Comparison of ENCODE assay signal across 7 cellular contexts in the genomic region with DNA sequence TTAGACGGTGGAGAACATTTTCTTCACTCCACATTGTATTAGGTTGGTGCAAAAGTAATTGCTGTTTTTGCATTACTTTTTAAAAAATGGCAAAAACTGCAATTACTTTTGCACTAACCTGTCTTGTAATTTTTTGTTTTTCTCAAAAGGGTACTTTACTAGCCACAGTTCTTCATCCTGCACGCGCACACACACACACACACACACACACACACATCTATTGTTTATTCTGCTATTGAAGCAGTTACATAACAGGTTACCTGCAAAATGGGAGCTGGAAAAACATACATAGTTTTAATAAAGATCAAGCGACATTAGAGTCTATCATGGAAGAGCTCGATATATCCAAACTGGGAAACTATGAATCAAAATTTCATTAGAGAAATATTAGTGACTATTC.
DNase-seq lines count a peak whose midpoint lies in the region; ATAC-seq, FAIRE-seq and TF ChIP-seq lines count a peak whose summit lies in the region.

No MANE protein-coding gene starts in this region.

- H3K27ac Mint-ChIP-seq in GM23338, result peak overlapping the region; percentile 43; the same call in 1 of the 2 replicates

- H2AFZ ChIP-seq in GM23338 (peak overlapping the region; percentile 98; the same call in 1 of the 2 replicates), endothelial cell of umbilical vein (ENCODE audit: low read depth, low read length) (peak overlapping the region; percentile 90)

- peak overlapping the region; percentile 52; the same call in 1 of the 2 replicates for H3K4me3 ChIP-seq in GM23338
- peak overlapping the region in 1 of 3 experiments; percentile 52 for H3K4me3 ChIP-seq in endothelial cell of umbilical vein (replicated peaks in 1 of 3; ENCODE audit: insufficient read depth in 1 of 3, low read depth in 1 of 3, low read length in 3 of 3)
- H3K4me3 ChIP-seq in rectal smooth muscle tissue (ENCODE audit: low read length), result peak overlapping the region; percentile 54

- peak overlapping the region; percentile 80 for H3K4me2 ChIP-seq in GM23338
- H3K4me2 ChIP-seq in endothelial cell of umbilical vein (ENCODE audit: insufficient read depth, low read length), result peak overlapping the region; percentile 83

- H3K27me3 ChIP-seq in GM23338 (ENCODE audit: insufficient read depth) (no peaks in the 10 kb centered on the region), endothelial cell of umbilical vein (ENCODE audit: control insufficient read depth in 2 of 2, insufficient read depth in 2 of 2, low read length in 2 of 2) (no peaks in the 10 kb centered on the region), rectal smooth muscle tissue (ENCODE audit: control insufficient read depth, insufficient read depth, low read length) (no peaks in the 10 kb centered on the region)

- H3K27me3 Mint-ChIP-seq in GM23338 (ENCODE audit: insufficient read depth, low read depth, poor library complexity), result no peaks in the 10 kb centered on the region

- no peaks in the 10 kb centered on the region for H3K36me3 Mint-ChIP-seq in GM23338 (ENCODE audit: low read depth)

- no peaks in the 10 kb centered on the region for H3K9me3 ChIP-seq in endothelial cell of umbilical vein (replicated peaks; ENCODE audit: control insufficient read depth, insufficient read depth, low read length)

- H3F3A ChIP-seq in GM23338 (replicated peaks; ENCODE audit: low read depth), result no peaks in the 10 kb centered on the region

- no peak for ATAC-seq in GM23338

- no peak for FAIRE-seq in endothelial cell of umbilical vein (lab: Jason Lieb, UNC)

- POLR2A ChIA-PET in endothelial cell of umbilical vein (lab: Charles Lee), result interaction anchor here (0.8 kb wide), 1 partner anchor 876 kb away, joined by 3 read pairs; no protein-coding TSS in a partner anchor

- H3K4me3 Mint-ChIP-seq in GM23338, result peak overlapping the region; percentile 67

- H3K36me3 ChIP-seq in GM23338 (ENCODE audit: insufficient read depth) (no peaks in the 10 kb centered on the region), endothelial cell of umbilical vein (ENCODE audit: control insufficient read depth in 2 of 2, extremely low read depth in 1 of 2, insufficient read depth in 2 of 2, low read length in 2 of 2) (no peaks in the 10 kb centered on the region), rectal smooth muscle tissue (ENCODE audit: control insufficient read depth, insufficient read depth, low read length) (no peaks in the 10 kb centered on the region)

- dilution Hi-C loops in endothelial cell of umbilical vein (cut with MboI; ENCODE audit: extremely low pct_ligation_motif_present, low sequenced_read_pairs), result no loop called here

- H3K9me1 ChIP-seq in endothelial cell of umbilical vein (replicated peaks; ENCODE audit: control insufficient read depth, extremely low read depth, insufficient read depth, low read length), result no peaks in the 10 kb centered on the region

- H3K4me1 Mint-ChIP-seq in GM23338, result peaks cover 36% of the 10 kb centered on the region

- DNase-seq in GM23338 (ENCODE audit: low spot score), result no peak
- DNase-seq in NCI-H510A (lab: John Stamatoyannopoulos, UW), result peak; percentile 5
- no peak for DNase-seq in endothelial cell of umbilical vein (ENCODE audit: low read depth, low spot score)
- DNase-seq in HuH-7 (ENCODE audit: low spot score), result no peak
- no peak for DNase-seq in SKM-1 treated with dmso at 0.1 percent for 144 hours (lab: John Stamatoyannopoulos, UW; ENCODE audit: unreplicated experiment)
- no peak for DNase-seq in KG1 (lab: John Stamatoyannopoulos, UW)

- no peaks in the 10 kb centered on the region for H3K9me2 ChIP-seq in GM23338 (ENCODE audit: insufficient read depth)

- H3K9ac ChIP-seq in endothelial cell of umbilical vein (replicated peaks; ENCODE audit: extremely low read depth, insufficient read depth, low read length) (peak overlapping the region; percentile 75), rectal smooth muscle tissue (ENCODE audit: low read length) (no peak overlapping the region)

- BruUV-seq in endothelial cell of umbilical vein (replicated peaks; lab: Mats Ljungman, UMichigan), result no TSS peak

- no peak for TF ChIP-seq POLR2A in endothelial cell of umbilical vein (IDR thresholded peaks at IDR 0.05; ENCODE audit: low read depth, low read length)

- intact Hi-C loops in endothelial cell of umbilical vein (cut with micrococcal nuclease), result loop anchor here (1.0 to 5.0 kb wide), 4 partner anchors 40 to 235 kb away; a partner anchor contains a TSS

- 0 out of 2 replicates have a peak overlapping the region, but pooled peaks have one; percentile 10 for H3K27ac ChIP-seq in GM23338 (ENCODE audit: low read depth)
- peak overlapping the region; percentile 81 for H3K27ac ChIP-seq in endothelial cell of umbilical vein (ENCODE audit: insufficient read depth, low read depth, low read length)
- no peak overlapping the region for H3K27ac ChIP-seq in rectal smooth muscle tissue (ENCODE audit: low read depth, low read length)

- H3K9me3 Mint-ChIP-seq in GM23338, result no peaks in the 10 kb centered on the region

- CTCF ChIA-PET in endothelial cell of umbilical vein (lab: Charles Lee), result interaction anchor here (0.7 to 3.4 kb wide), 4 partner anchors 10 to 231 kb away, joined by 3 to 13 read pairs (median 4); no protein-coding TSS in a partner anchor

- H3K4me1 ChIP-seq in GM23338 (ENCODE audit: insufficient read depth), result peaks cover 17% of the 10 kb centered on the region
- H3K4me1 ChIP-seq in endothelial cell of umbilical vein (ENCODE audit: control insufficient read depth, extremely low read depth, insufficient read depth, low read length), result peaks cover 35% of the 10 kb centered on the region
- H3K4me1 ChIP-seq in rectal smooth muscle tissue (ENCODE audit: control insufficient read depth, insufficient read depth, low read length), result no peaks in the 10 kb centered on the region

- H3K79me2 ChIP-seq in GM23338 (replicated peaks; ENCODE audit: insufficient read depth) (no peaks in the 10 kb centered on the region), endothelial cell of umbilical vein (ENCODE audit: control insufficient read depth, insufficient read depth, low read length) (no peaks in the 10 kb centered on the region)

- TF ChIP-seq CTCF in GM23338 (conservative IDR thresholded peaks at IDR 0.05; ENCODE audit: low read depth in 2 of 2), result no peak
- no peak for TF ChIP-seq CTCF in endothelial cell of umbilical vein (IDR thresholded peaks at IDR 0.05; ENCODE audit: extremely low read depth in 1 of 2, insufficient read depth in 1 of 2, low read depth in 1 of 2, low read length in 2 of 2)

- H4K20me1 ChIP-seq in GM23338 (replicated peaks; ENCODE audit: insufficient read depth), result no peaks in the 10 kb centered on the region
- no peaks in the 10 kb centered on the region for H4K20me1 ChIP-seq in endothelial cell of umbilical vein (replicated peaks; ENCODE audit: control insufficient read depth, extremely low read depth, insufficient read depth, low read length)

TF ChIP-seq in GM23338, 12 proteins besides CTCF, POLR2A, EP300 and RAD21 (continues in another document):
- TF ChIP-seq, protein P1, sequence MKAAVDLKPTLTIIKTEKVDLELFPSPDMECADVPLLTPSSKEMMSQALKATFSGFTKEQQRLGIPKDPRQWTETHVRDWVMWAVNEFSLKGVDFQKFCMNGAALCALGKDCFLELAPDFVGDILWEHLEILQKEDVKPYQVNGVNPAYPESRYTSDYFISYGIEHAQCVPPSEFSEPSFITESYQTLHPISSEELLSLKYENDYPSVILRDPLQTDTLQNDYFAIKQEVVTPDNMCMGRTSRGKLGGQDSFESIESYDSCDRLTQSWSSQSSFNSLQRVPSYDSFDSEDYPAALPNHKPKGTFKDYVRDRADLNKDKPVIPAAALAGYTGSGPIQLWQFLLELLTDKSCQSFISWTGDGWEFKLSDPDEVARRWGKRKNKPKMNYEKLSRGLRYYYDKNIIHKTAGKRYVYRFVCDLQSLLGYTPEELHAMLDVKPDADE (IDR thresholded peaks at IDR 0.05), result no peak
- TF ChIP-seq EZH2 (IDR thresholded peaks at IDR 0.05; ENCODE audit: low read depth, unreplicated experiment), result no peak
- no peak for TF ChIP-seq NANOG (IDR thresholded peaks at IDR 0.05; ENCODE audit: borderline replicate concordance)
- TF ChIP-seq EZH2phosphoT487 (IDR thresholded peaks at IDR 0.05; ENCODE audit: unreplicated experiment), result no peak
- TF ChIP-seq ZNF114 (CRISPR knock-in tag; IDR thresholded peaks at IDR 0.05), result no peak
- TF ChIP-seq JUNB (IDR thresholded peaks at IDR 0.05; ENCODE audit: unreplicated experiment), result no peak
- no peak for TF ChIP-seq ZNF331 (CRISPR knock-in tag; IDR thresholded peaks at IDR 0.05; ENCODE audit: low read depth)
- no peak for TF ChIP-seq POLR2AphosphoS5 (IDR thresholded peaks at IDR 0.05; ENCODE audit: low read depth)

TF ChIP-seq in endothelial cell of umbilical vein, 7 proteins besides CTCF, POLR2A, EP300 and RAD21:
- no peak for TF ChIP-seq MYC (IDR thresholded peaks at IDR 0.05; ENCODE audit: low read depth, low read length)
- TF ChIP-seq FOS (IDR thresholded peaks at IDR 0.05; ENCODE audit: borderline replicate concordance, insufficient read depth, low read length), result no peak
- no peak for TF ChIP-seq POLR2AphosphoS5 (IDR thresholded peaks at IDR 0.05; ENCODE audit: insufficient read depth, low read depth, low read length)
- TF ChIP-seq, protein P2, sequence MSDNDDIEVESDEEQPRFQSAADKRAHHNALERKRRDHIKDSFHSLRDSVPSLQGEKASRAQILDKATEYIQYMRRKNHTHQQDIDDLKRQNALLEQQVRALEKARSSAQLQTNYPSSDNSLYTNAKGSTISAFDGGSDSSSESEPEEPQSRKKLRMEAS (IDR thresholded peaks at IDR 0.05; ENCODE audit: insufficient read depth, insufficient read length), result no peak
- no peak for TF ChIP-seq GATA2 (IDR thresholded peaks at IDR 0.05; ENCODE audit: insufficient read depth, insufficient read length, low read depth, low read length)
- no peak for TF ChIP-seq JUN (IDR thresholded peaks at IDR 0.05; ENCODE audit: borderline replicate concordance, insufficient read depth, insufficient read length, low read depth)
- no peak for TF ChIP-seq EZH2 (IDR thresholded peaks at IDR 0.05; ENCODE audit: borderline replicate concordance, low read depth, low read length, severe bottlenecking)
